13 cellular contexts compared by ENCODE assay signal in the genomic region with DNA sequence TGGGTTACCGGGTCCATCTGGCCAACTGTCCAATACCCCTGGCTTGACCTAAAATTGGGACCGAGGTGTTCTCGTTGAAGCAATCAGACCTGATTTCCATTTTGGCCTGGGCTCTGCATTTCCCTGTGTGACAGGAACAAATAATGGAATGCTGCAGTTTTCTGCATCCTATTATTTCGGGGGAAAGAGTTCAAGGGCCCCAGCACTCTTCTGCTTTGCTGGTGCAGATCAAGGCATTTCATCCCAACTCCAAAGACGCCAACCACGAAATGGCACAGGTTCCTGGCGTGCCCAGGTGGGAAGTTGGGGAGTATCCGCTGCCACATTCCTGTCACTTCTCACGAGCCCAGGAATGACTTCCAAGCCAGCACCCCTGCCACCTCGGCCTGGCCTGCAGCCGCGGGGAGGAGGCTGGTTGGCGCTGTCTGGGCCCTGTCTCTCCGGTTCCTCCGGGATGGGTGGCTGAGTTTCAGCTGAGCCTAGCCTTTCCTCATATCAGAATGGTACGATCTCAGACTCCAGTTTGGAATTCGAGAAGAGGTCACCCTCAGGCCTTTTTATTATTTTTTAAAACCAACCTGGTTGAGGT.
"Had no signal": no experiment of that assay in that cellular context is flagged by ENCODE, and none has a peak within 500 bp of the region (broad histone marks: within the 10 kb centered on the region; RNA-seq: fewer than 3 reads in every experiment).

No MANE protein-coding gene starts in this region.

- H3K4me3 Mint-ChIP-seq: activated CD4-positive, alpha-beta T cell treated with anti-CD3 and anti-CD28 coated beads, Interleukin-2, amount 10 ng/mL, durations not matched to agents 7 days and 5 days; activated naive CD4-positive, alpha-beta T cell treated with anti-CD3 and anti-CD28 coated beads, Interleukin-2, amount 50 U/mL, for 24 hours had no signal

- H3K4me1 Mint-ChIP-seq: activated CD4-positive, alpha-beta T cell treated with anti-CD3 and anti-CD28 coated beads, Interleukin-2, amount 10 ng/mL, durations not matched to agents 7 days and 5 days; activated naive CD4-positive, alpha-beta T cell treated with anti-CD3 and anti-CD28 coated beads, Interleukin-2, amount 50 U/mL, for 24 hours had no signal

- H3K9me3 ChIP-seq: breast epithelium, gastroesophageal sphincter, tibial artery, vagina had no signal

- H3K9me3 Mint-ChIP-seq: activated CD4-positive, alpha-beta T cell treated with anti-CD3 and anti-CD28 coated beads, Interleukin-2, amount 10 ng/mL, durations not matched to agents 7 days and 5 days; activated naive CD4-positive, alpha-beta T cell treated with anti-CD3 and anti-CD28 coated beads, Interleukin-2, amount 50 U/mL, for 24 hours; activated T-helper 2 cell treated with anti-CD3 and anti-CD28 coated beads, Interferon-gamma antibody, Interleukin-2, Interleukin-4, amounts not matched to agents 10 μg/mL and 5 μg/mL and 100 μg/mL, durations not matched to agents 14 hours and 24 hours and 36 hours; naive thymus-derived CD4-positive, alpha-beta T cell had no signal

- H3K27me3 Mint-ChIP-seq: activated CD4-positive, alpha-beta T cell treated with anti-CD3 and anti-CD28 coated beads, Interleukin-2, amount 10 ng/mL, durations not matched to agents 7 days and 5 days; activated naive CD4-positive, alpha-beta T cell treated with anti-CD3 and anti-CD28 coated beads, Interleukin-2, amount 50 U/mL, for 24 hours had no signal

- H3K27ac Mint-ChIP-seq: activated CD4-positive, alpha-beta T cell treated with anti-CD3 and anti-CD28 coated beads, Interleukin-2, amount 10 ng/mL, durations not matched to agents 7 days and 5 days; activated naive CD4-positive, alpha-beta T cell treated with anti-CD3 and anti-CD28 coated beads, Interleukin-2, amount 50 U/mL, for 24 hours; activated T-helper 2 cell treated with anti-CD3 and anti-CD28 coated beads, Interferon-gamma antibody, Interleukin-2, Interleukin-4, amounts not matched to agents 10 μg/mL and 5 μg/mL and 100 μg/mL, durations not matched to agents 14 hours and 24 hours and 36 hours had no signal

- H3K4me1 ChIP-seq: breast epithelium, vagina had no signal

- H3K36me3 Mint-ChIP-seq: activated naive CD4-positive, alpha-beta T cell treated with anti-CD3 and anti-CD28 coated beads, Interleukin-2, amount 50 U/mL, for 24 hours; naive thymus-derived CD4-positive, alpha-beta T cell had no signal

- H3K36me3 ChIP-seq: breast epithelium, gastroesophageal sphincter, tibial artery, vagina had no signal

- H3K4me3 ChIP-seq: breast epithelium, gastroesophageal sphincter, lung, tibial artery, vagina had no signal

- H3K27me3 ChIP-seq: breast epithelium, gastroesophageal sphincter, tibial artery, vagina had no signal

- DNase-seq: activated CD4-positive, alpha-beta T cell treated with anti-CD3 and anti-CD28 coated beads, Interleukin-2, amount 10 ng/mL, durations not matched to agents 7 days and 5 days; activated CD4-positive, CD25-positive, alpha-beta regulatory T cell; amniotic stem cell; effector memory CD4-positive, alpha-beta T cell; naive thymus-derived CD4-positive, alpha-beta T cell; stimulated activated CD4-positive, alpha-beta T cell treated with anti-CD3 and anti-CD28 coated beads, Interleukin-4, amount 100 ng/mL, for 24 hours; tibial artery had no signal

- H3K27ac ChIP-seq: breast epithelium, tibial artery, vagina had no signal
